Comparison of ENCODE assay signal across 17 cellular contexts in the genomic region with DNA sequence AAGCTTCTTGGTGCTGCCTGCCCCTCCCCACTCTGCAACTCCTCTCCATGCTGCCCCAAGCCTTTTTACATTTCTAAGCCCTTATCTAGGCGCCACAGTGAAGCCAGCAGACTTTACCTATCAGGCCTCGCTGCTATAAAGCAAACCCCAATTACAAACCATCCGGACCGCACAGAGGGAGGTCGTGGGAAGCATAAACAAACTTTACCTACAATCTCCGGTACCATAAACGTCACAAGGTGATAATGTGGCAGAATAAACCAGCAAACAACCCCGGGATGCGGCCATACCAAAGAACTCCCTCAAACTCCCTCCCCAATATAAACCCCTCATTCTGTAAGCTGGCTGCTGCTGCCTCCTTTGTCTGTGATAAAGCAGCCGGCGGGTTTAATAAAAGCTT. TPM values are rescaled to one million over a fixed set of nuclear protein-coding genes. Genes with fewer than 3 reads are reported as not detected.
A peak's percentile ranks its signal among the peaks of the same experiment; 100 is the strongest.
DNase-seq lines count a peak whose midpoint lies in the region; TF ChIP-seq lines count a peak whose summit lies in the region.
"Had no signal": no experiment of that assay in that cellular context is flagged by ENCODE, and none has a peak within 500 bp of the region (broad histone marks: within the 10 kb centered on the region; RNA-seq: fewer than 3 reads in every experiment).

No MANE protein-coding gene starts in this region.

- TF ChIP-seq EP300 in stomach (IDR thresholded peaks at IDR 0.05): no peak

- H3K4me3 ChIP-seq in brain microvascular endothelial cell (ENCODE audit: low read depth, low read length) (no peak overlapping the region), stomach (no peak overlapping the region), lower leg skin (ENCODE audit: low read depth, poor library complexity, severe bottlenecking) (no peak overlapping the region)
- H3K4me3 ChIP-seq: thoracic aorta had no signal

- TF ChIP-seq POLR2A in stomach (IDR thresholded peaks at IDR 0.05) (no peak), lower leg skin (IDR thresholded peaks at IDR 0.05) (no peak)

- H3K27me3 ChIP-seq in brain microvascular endothelial cell (replicated peaks) (no peaks in the 10 kb centered on the region), stomach (peaks cover 0 to 5% (median 0%) of the 10 kb centered on the region in 3 donors)

- H3K36me3 ChIP-seq in brain microvascular endothelial cell (replicated peaks): peaks cover 4% of the 10 kb centered on the region
- no peaks in the 10 kb centered on the region for H3K36me3 ChIP-seq in stomach
- H3K36me3 ChIP-seq: thoracic aorta had no signal

- TF ChIP-seq CTCF in brain microvascular endothelial cell (IDR thresholded peaks at IDR 0.05; ENCODE audit: low read depth, low read length, missing control alignments): no peak
- TF ChIP-seq CTCF in stomach (IDR thresholded peaks at IDR 0.05): no peak
- no peak for TF ChIP-seq CTCF in lower leg skin (IDR thresholded peaks at IDR 0.05)

- WGBS in stomach, 5 donors: 23 to 38% (median 32%) methylated on average over 8 to 11 of the region's 11 CpGs
- 52 to 89% methylated on average over 11 of the region's 11 CpGs for WGBS in lower leg skin, 2 donors

- H3K27ac ChIP-seq in brain microvascular endothelial cell (peak overlapping the region; percentile 18), stomach (peak overlapping the region; percentile 16 to 76 (median 69))

- DNase-seq in DMS 273 (lab: John Stamatoyannopoulos, UW; ENCODE audit: unreplicated experiment) (peak; percentile 7), DMS 273 treated with DMSO at 0.1 percent for 48 hours (lab: John Stamatoyannopoulos, UW) (no peak), brain microvascular endothelial cell (no peak), iPS-NIHi7 (ENCODE audit: extremely low spot score) (peak; percentile 35), stomach (no peak), lower leg skin (ENCODE audit: low spot score in 2 of 2) (no peak), NOMO-1 (lab: John Stamatoyannopoulos, UW; ENCODE audit: unreplicated experiment in 2 of 2) (no peak), NCI-H510A (lab: John Stamatoyannopoulos, UW) (no peak)
- DNase-seq: activated CD4-positive, CD25-positive, alpha-beta regulatory T cell treated with anti-CD3 and anti-CD28 coated beads, Interleukin-2, amount 50 U/mL, for 72 hours; activated naive CD8-positive, alpha-beta T cell treated with anti-CD3 and anti-CD28 coated beads, Interleukin-2, amount 50 U/mL, for 24 hours; activated T-cell treated with anti-CD3 and anti-CD28 coated beads for 4 hours; Caco-2; foreskin melanocyte had no signal

- H3K4me1 ChIP-seq in stomach: peaks cover 5 to 40% (median 18%) of the 10 kb centered on the region in 4 donors

- in situ Hi-C loops in brain microvascular endothelial cell (cut with HindIII; ENCODE audit: low pct_ligation_motif_present, low sequenced_read_pairs): no loop called here

- intact Hi-C loops in stomach (cut with DNase I; ENCODE audit: low total_unique reads): no loop called here
- intact Hi-C loops in lower leg skin (cut with DNase I; ENCODE audit: low total_unique reads): no loop called here

- H3K9me3 ChIP-seq in stomach: no peaks in the 10 kb centered on the region
- H3K9me3 ChIP-seq: Caco-2, thoracic aorta had no signal

RNA-seq across cellular contexts. Expression of a gene that starts 54.0 kb away (rescaled TPM):
- not detected for total RNA-seq in stomach
- polyA plus RNA-seq in stomach: not detected
- total RNA-seq in lower leg skin: not detected
- total RNA-seq: A172, Caco-2, left lobe of liver, LHCN-M2, thoracic aorta had no signal

Comparison
In these comparisons a context has a peak if more than half of its experiments do, and no peak if none do; other contexts are left out.
1. DNase-seq: peak in DMS 273 (single experiment) and iPS-NIHi7 (single experiment); none in DMS 273 treated with DMSO at 0.1 percent for 48 hours (single experiment), brain microvascular endothelial cell (single experiment), stomach (single experiment), lower leg skin (0 of 2), NOMO-1 (0 of 2) and NCI-H510A (single experiment).